13 cellular contexts compared by ENCODE assay signal in the genomic region with DNA sequence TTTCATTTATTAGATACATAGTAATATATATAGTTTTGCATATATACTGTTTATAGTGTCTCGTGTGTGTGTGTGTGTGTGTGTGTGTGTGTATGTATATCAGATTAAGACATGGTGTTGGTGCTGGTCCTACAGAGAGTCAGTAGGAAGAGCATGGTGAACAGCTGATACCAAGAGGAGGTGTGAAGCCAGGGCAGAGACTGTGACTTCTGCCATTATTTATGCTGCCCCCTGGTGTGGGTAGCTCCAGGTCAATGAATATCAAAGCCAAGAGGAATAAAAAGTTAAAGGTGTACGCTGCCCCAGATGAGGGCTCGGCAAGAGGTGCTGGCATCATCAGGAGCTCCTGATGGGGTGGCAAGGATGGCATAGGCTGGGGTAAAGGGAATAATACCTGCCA.
DNase-seq lines count a peak whose midpoint lies in the region; ATAC-seq and TF ChIP-seq lines count a peak whose summit lies in the region.
"Had no signal": no experiment of that assay in that cellular context is flagged by ENCODE, and none has a peak within 500 bp of the region (broad histone marks: within the 10 kb centered on the region; RNA-seq: fewer than 3 reads in every experiment).

No MANE protein-coding gene starts in this region.

- intact Hi-C loops in IMR-90 (cut with micrococcal nuclease), result loop anchor here (1.0 to 2.0 kb wide), 3 partner anchors 19 to 156 kb away; no protein-coding TSS in a partner anchor

- CTCF ChIA-PET in IMR-90 (lab: Yijun Ruan, JAX), result interaction anchor here (1.3 kb wide), 1 partner anchor 21 kb away, joined by 7 read pairs; no protein-coding TSS in a partner anchor

- H2BK20ac ChIP-seq in IMR-90 (ENCODE audit: low read depth, low read length), result peak overlapping the region; percentile 96

- TF ChIP-seq RAD21 in IMR-90 (IDR thresholded peaks at IDR 0.05; ENCODE audit: low read length), result no peak

- H3K23ac ChIP-seq in IMR-90 (ENCODE audit: low read depth, low read length) (peak overlapping the region; percentile 90; the same call in 1 of the 2 replicates), mesenchymal stem cell (ENCODE audit: low read length in 2 of 2) (no peak overlapping the region)

- H3K9ac ChIP-seq in IMR-90 (ENCODE audit: low read depth, low read length), result peak overlapping the region; percentile 13
- H3K9ac ChIP-seq in mesenchymal stem cell (ENCODE audit: low read length), result peak overlapping the region; percentile 38

- H4K20me1 ChIP-seq in IMR-90 (ENCODE audit: insufficient read depth, low read length), result no peaks in the 10 kb centered on the region

- no peak for ATAC-seq in IMR-90 (ENCODE audit: low read depth)
- ATAC-seq: activated naive CD4-positive, alpha-beta T cell treated with anti-CD3 and anti-CD28 coated beads, Interleukin-2, amount 50 U/mL, for 72 hours had no signal

- peak overlapping the region; percentile 87 for H4K5ac ChIP-seq in IMR-90 (ENCODE audit: low read depth, low read length)

- H3K4ac ChIP-seq in IMR-90 (ENCODE audit: low read depth, low read length), result peak overlapping the region; percentile 91
- peak overlapping the region in 1 of 2 experiments; percentile 16 for H3K4ac ChIP-seq in mesenchymal stem cell (ENCODE audit: low read depth in 1 of 2, low read length in 2 of 2)

- WGBS in IMR-90 (ENCODE audit: extremely low coverage in 2 of 2, insufficient read length in 1 of 2), 2 experiments, result no CpG with 5 or more reads among the region's 3 CpGs
- WGBS in mesenchymal stem cell, result 76% methylated on average over 3 of the region's 3 CpGs

- H3K36me3 ChIP-seq in IMR-90 (ENCODE audit: control insufficient read depth, insufficient read depth, low read length) (no peaks in the 10 kb centered on the region), mesenchymal stem cell (ENCODE audit: control insufficient read depth in 1 of 2, insufficient read depth in 2 of 2, low read depth in 1 of 2, low read length in 2 of 2) (no peaks in the 10 kb centered on the region)

- no peaks in the 10 kb centered on the region for H3K9me3 ChIP-seq in IMR-90 (ENCODE audit: control insufficient read depth, insufficient read depth, low read length)
- no peaks in the 10 kb centered on the region for H3K9me3 ChIP-seq in mesenchymal stem cell (ENCODE audit: control insufficient read depth, low read length)

- TF ChIP-seq POLR2A in IMR-90 (IDR thresholded peaks at IDR 0.05; ENCODE audit: low read depth, low read length), result no peak

- peaks cover 25% of the 10 kb centered on the region for H3K4me1 ChIP-seq in IMR-90 (ENCODE audit: control insufficient read depth, insufficient read depth, low read length)
- peaks cover 8% of the 10 kb centered on the region for H3K4me1 ChIP-seq in mesenchymal stem cell (ENCODE audit: control insufficient read depth, insufficient read depth, low read depth, low read length)

- H3K9me1 ChIP-seq in IMR-90 (ENCODE audit: insufficient read depth, low read length), result peaks cover 22% of the 10 kb centered on the region

- peak overlapping the region in 1 of 2 experiments; percentile 1 for H2BK12ac ChIP-seq in mesenchymal stem cell (ENCODE audit: low read length in 2 of 2)

- peak overlapping the region; percentile 66; the same call in 1 of the 2 replicates for H3K56ac ChIP-seq in IMR-90 (ENCODE audit: extremely low read depth, insufficient read depth, low read length)

- POLR2A ChIA-PET in IMR-90 (lab: Charles Lee; ENCODE audit: unreplicated experiment), result interaction anchor here (1.3 kb wide), 1 partner anchor 22 kb away, joined by 5 read pairs; no protein-coding TSS in a partner anchor

- H2BK120ac ChIP-seq in IMR-90 (ENCODE audit: low read depth, low read length), result peak overlapping the region; percentile 95
- no peak overlapping the region for H2BK120ac ChIP-seq in mesenchymal stem cell (ENCODE audit: low read depth, low read length)

- H3K27me3 ChIP-seq in IMR-90 (ENCODE audit: control insufficient read depth, insufficient read depth, low read length), result no peaks in the 10 kb centered on the region
- no peaks in the 10 kb centered on the region for H3K27me3 ChIP-seq in mesenchymal stem cell (ENCODE audit: control insufficient read depth in 1 of 2, insufficient read depth in 1 of 2, low read length in 2 of 2)

- H3K4me2 ChIP-seq in IMR-90 (ENCODE audit: low read depth, low read length) (peak overlapping the region; percentile 26), mesenchymal stem cell (ENCODE audit: low read length, poor library complexity, severe bottlenecking) (no peak overlapping the region)

- H3K14ac ChIP-seq in IMR-90 (replicated peaks; ENCODE audit: low read depth, low read length) (peak overlapping the region; percentile 90), mesenchymal stem cell (ENCODE audit: low read length in 2 of 2) (no peak overlapping the region)

- H2AK9ac ChIP-seq in IMR-90 (replicated peaks; ENCODE audit: low read depth, low read length, poor library complexity), result no peak overlapping the region

- in situ Hi-C loops in IMR-90 (cut with MboI; ENCODE audit: low sequenced_read_pairs), result no loop called here
- in situ Hi-C loops in GM13976 (cut with MboI; ENCODE audit: low sequenced_read_pairs, unreplicated experiment), result no loop called here

- dilution Hi-C loops in IMR-90 (cut with HindIII; ENCODE audit: low sequenced_read_pairs, unreplicated experiment), result no loop called here

- H2AK5ac ChIP-seq in IMR-90 (ENCODE audit: low read depth, low read length) (peak overlapping the region; percentile 80), mesenchymal stem cell (ENCODE audit: low read length, severe bottlenecking) (no peak overlapping the region)

- H3K79me1 ChIP-seq in IMR-90 (ENCODE audit: low read depth in 1 of 2, low read length in 2 of 2), result 0 out of 4 replicates have a peak, but pooled peaks cover 0 to 5% of the 10 kb centered on the region in 2 experiments
- H3K79me1 ChIP-seq in mesenchymal stem cell (replicated peaks; ENCODE audit: low read length, poor library complexity, severe bottlenecking), result no peaks in the 10 kb centered on the region

- H2BK15ac ChIP-seq in IMR-90 (ENCODE audit: low read depth, low read length), result peak overlapping the region; percentile 89; the same call in 2 of the 3 replicates
- H2BK15ac ChIP-seq in mesenchymal stem cell (ENCODE audit: low read depth, poor library complexity, severe bottlenecking), result no peak overlapping the region

- H4K91ac ChIP-seq in IMR-90 (ENCODE audit: insufficient read depth, low read depth, low read length), result peak overlapping the region; percentile 91
- no peak overlapping the region for H4K91ac ChIP-seq in mesenchymal stem cell (ENCODE audit: low read length)

- H3K27ac ChIP-seq in C4-2B (no peak overlapping the region), IMR-90 (ENCODE audit: insufficient read depth, low read length) (peak overlapping the region; percentile 54; the same call in 1 of the 2 replicates), mesenchymal stem cell (ENCODE audit: low read length, poor library complexity, severe bottlenecking) (no peak overlapping the region)

- TSS peak; percentile 77 for BruUV-seq in IMR-90 (replicated peaks; lab: Mats Ljungman, UMichigan)

- H2BK5ac ChIP-seq in IMR-90 (ENCODE audit: low read depth, low read length, poor library complexity, severe bottlenecking) (peak overlapping the region; percentile 90), mesenchymal stem cell (ENCODE audit: low read depth, low read length, poor library complexity, severe bottlenecking) (no peak overlapping the region)

- TF ChIP-seq CTCF in C4-2B (conservative IDR thresholded peaks at IDR 0.05), result peak; percentile 23
- TF ChIP-seq CTCF in IMR-90 (conservative IDR thresholded peaks at IDR 0.05; ENCODE audit: low read depth, low read length), result peak; percentile 8; the same call in 1 of the 2 replicates
- TF ChIP-seq CTCF in cardiac fibroblast (IDR thresholded peaks at IDR 0.05; ENCODE audit: low read depth, low read length), result peak; percentile 10
- no peak for TF ChIP-seq CTCF in GM13976 (IDR thresholded peaks at IDR 0.05; ENCODE audit: borderline replicate concordance, control extremely low read depth, extremely low read depth, insufficient read depth, missing control alignments)

- H3K18ac ChIP-seq in IMR-90 (ENCODE audit: low read depth, low read length) (peak overlapping the region; percentile 93), mesenchymal stem cell (ENCODE audit: low read depth in 1 of 2, low read length in 2 of 2) (no peak overlapping the region)

- DNase-seq in IMR-90, result no peak
- DNase-seq in cardiac fibroblast (ENCODE audit: low read depth in 2 of 2), result peak in 1 of 2 donors; percentile 43
- DNase-seq in mesenchymal stem cell, result no peak
- DNase-seq in midbrain (lab: John Stamatoyannopoulos, UW), result no peak
- no peak for DNase-seq in NCI-H1694 (lab: John Stamatoyannopoulos, UW)
- no peak for DNase-seq in GM13976 (ENCODE audit: low spot score)
- no peak for DNase-seq in stimulated activated CD4-positive, alpha-beta T cell treated with anti-CD3 and anti-CD28 coated beads, Interleukin-4, amount 100 ng/mL, for 1 hour
- DNase-seq: activated CD4-positive, alpha-beta T cell treated with anti-CD3 and anti-CD28 coated beads, Interleukin-2, amount 10 ng/mL, durations not matched to agents 24 days and 14 days; NCI-H1092; NCI-H2171; T-helper 9 cell had no signal

- H2AFZ ChIP-seq in IMR-90 (replicated peaks; ENCODE audit: low read length, poor library complexity) (no peak overlapping the region), mesenchymal stem cell (ENCODE audit: low read depth, low read length) (no peak overlapping the region)

- H3K4me3 ChIP-seq in IMR-90 (ENCODE audit: insufficient read depth, low read depth, low read length) (no peak overlapping the region), cardiac fibroblast (replicated peaks in 1 of 2; ENCODE audit: low read depth in 2 of 2, low read length in 2 of 2) (no peak overlapping the region), mesenchymal stem cell (ENCODE audit: insufficient read depth in 1 of 2, low read depth in 1 of 2, low read length in 2 of 2) (peak overlapping the region in 1 of 2 experiments; percentile 29)

- peak overlapping the region; percentile 45 to 89; a peak in 3 of 4 replicates for H4K8ac ChIP-seq in IMR-90 (ENCODE audit: low read depth in 2 of 2, low read length in 2 of 2)
- no peak overlapping the region for H4K8ac ChIP-seq in mesenchymal stem cell (ENCODE audit: low read length)

TF ChIP-seq in IMR-90, 13 proteins besides CTCF, POLR2A, EP300 and RAD21 (continues in another document):
- no peak for TF ChIP-seq NFE2L2 (IDR thresholded peaks at IDR 0.05; ENCODE audit: low read depth, low read length)
- no peak for TF ChIP-seq FOS (IDR thresholded peaks at IDR 0.05; ENCODE audit: low read depth, low read length)
- TF ChIP-seq, protein P1, sequence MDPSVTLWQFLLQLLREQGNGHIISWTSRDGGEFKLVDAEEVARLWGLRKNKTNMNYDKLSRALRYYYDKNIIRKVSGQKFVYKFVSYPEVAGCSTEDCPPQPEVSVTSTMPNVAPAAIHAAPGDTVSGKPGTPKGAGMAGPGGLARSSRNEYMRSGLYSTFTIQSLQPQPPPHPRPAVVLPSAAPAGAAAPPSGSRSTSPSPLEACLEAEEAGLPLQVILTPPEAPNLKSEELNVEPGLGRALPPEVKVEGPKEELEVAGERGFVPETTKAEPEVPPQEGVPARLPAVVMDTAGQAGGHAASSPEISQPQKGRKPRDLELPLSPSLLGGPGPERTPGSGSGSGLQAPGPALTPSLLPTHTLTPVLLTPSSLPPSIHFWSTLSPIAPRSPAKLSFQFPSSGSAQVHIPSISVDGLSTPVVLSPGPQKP (IDR thresholded peaks at IDR 0.05; ENCODE audit: borderline replicate concordance, low read depth, low read length), result no peak
- no peak for TF ChIP-seq MAFK (IDR thresholded peaks at IDR 0.05; ENCODE audit: low read depth, low read length)
